Comparison of ENCODE assay signal across 11 cellular contexts in the genomic region with DNA sequence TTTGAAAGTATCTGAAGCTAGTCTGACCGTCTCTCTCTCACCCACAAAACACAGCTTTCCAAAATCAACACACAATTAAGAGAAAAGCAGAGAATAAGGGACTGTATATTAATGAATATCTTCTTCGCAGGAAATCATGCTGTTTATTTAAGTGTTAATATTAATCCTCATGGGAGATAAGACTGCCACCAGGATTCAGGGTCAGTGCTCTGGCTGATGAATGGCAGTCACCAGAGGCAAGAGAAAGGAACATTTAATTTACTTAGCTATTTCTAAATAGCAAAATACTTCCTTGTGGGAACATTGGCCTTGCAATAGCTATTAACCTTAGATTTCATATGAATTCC. TPM values are rescaled to one million over a fixed set of nuclear protein-coding genes. Genes with fewer than 3 reads are reported as not detected.
DNase-seq lines count a peak whose midpoint lies in the region; ATAC-seq and TF ChIP-seq lines count a peak whose summit lies in the region.
"Had no signal": no experiment of that assay in that cellular context is flagged by ENCODE, and none has a peak within 500 bp of the region (broad histone marks: within the 10 kb centered on the region; RNA-seq: fewer than 3 reads in every experiment).

No MANE protein-coding gene starts in this region.

- TF ChIP-seq CTCF in C4-2B (conservative IDR thresholded peaks at IDR 0.05), result no peak
- no peak for TF ChIP-seq CTCF in breast epithelium (IDR thresholded peaks at IDR 0.05)

- H3K4me1 ChIP-seq in breast epithelium (peaks cover 0 to 21% of the 10 kb centered on the region in 2 donors), GM23248 (ENCODE audit: insufficient read depth) (peaks cover 21% of the 10 kb centered on the region)

- H3K4me3 ChIP-seq in breast epithelium, result peak overlapping the region in 2 of 3 donors; percentile 11 to 40
- H3K4me3 ChIP-seq in GM23248, result no peak overlapping the region

- no peaks in the 10 kb centered on the region for H3K9me2 ChIP-seq in GM23248 (ENCODE audit: insufficient read depth)

- POLR2A ChIA-PET in naive thymus-derived CD8-positive, alpha-beta T cell (lab: Charles Lee), result no interaction called here

- H3K9me3 ChIP-seq in breast epithelium, result no peaks in the 10 kb centered on the region
- H3K9me3 ChIP-seq in GM23248 (ENCODE audit: low read depth), result no peaks in the 10 kb centered on the region

- in situ Hi-C loops in GM23248 (cut with MboI), result no loop called here

- H3K27me3 ChIP-seq in breast epithelium (no peaks in the 10 kb centered on the region), GM23248 (replicated peaks; ENCODE audit: insufficient read depth) (no peaks in the 10 kb centered on the region)
- H3K27me3 ChIP-seq: dorsolateral prefrontal cortex had no signal

- no peak for TF ChIP-seq EP300 in Ishikawa (IDR thresholded peaks at IDR 0.05; ENCODE audit: borderline replicate concordance)

- H3K4me1 Mint-ChIP-seq in naive thymus-derived CD8-positive, alpha-beta T cell, result peaks cover 29 to 55% (median 53%) of the 10 kb centered on the region in 4 donors

- intact Hi-C loops in breast epithelium (cut with DNase I; ENCODE audit: low total_unique reads), result no loop called here

- peaks cover 63% of the 10 kb centered on the region for H3K79me2 ChIP-seq in GM23248 (ENCODE audit: insufficient read depth)

- H2AFZ ChIP-seq in GM23248, result no peak overlapping the region

- peaks cover 0 to 27% (median 9%) of the 10 kb centered on the region in 3 donors for H3K36me3 Mint-ChIP-seq in naive thymus-derived CD8-positive, alpha-beta T cell

- no peak overlapping the region for H3K9ac ChIP-seq in GM23248

- peak overlapping the region; percentile 89 to 100 (median 92) for H3K27ac Mint-ChIP-seq in naive thymus-derived CD8-positive, alpha-beta T cell

- peaks cover 0 to 6% (median 0%) of the 10 kb centered on the region in 5 donors for H3K27me3 Mint-ChIP-seq in naive thymus-derived CD8-positive, alpha-beta T cell

- no peaks in the 10 kb centered on the region for H3F3A ChIP-seq in GM23248 (ENCODE audit: insufficient read depth)

- no peak for ATAC-seq in naive thymus-derived CD8-positive, alpha-beta T cell
- ATAC-seq in HG02970 (IDR thresholded peaks at IDR 0.05; ENCODE audit: low FRiP score, unreplicated experiment) (no peak), HG03342 (IDR thresholded peaks at IDR 0.05; ENCODE audit: unreplicated experiment) (no peak)
- ATAC-seq: Right ventricle myocardium inferior had no signal

- H3K36me3 ChIP-seq in breast epithelium, result no peaks in the 10 kb centered on the region
- peaks cover 6% of the 10 kb centered on the region for H3K36me3 ChIP-seq in GM23248 (ENCODE audit: low read depth)

- H3K27ac ChIP-seq in C4-2B (peak overlapping the region; percentile 75; the same call in 1 of the 2 replicates), breast epithelium (peak overlapping the region; percentile 98 to 99), GM23248 (no peak overlapping the region)

- H3K4me3 Mint-ChIP-seq in naive thymus-derived CD8-positive, alpha-beta T cell, result peak overlapping the region; percentile 55 to 97 (median 84)

- no peak for TF ChIP-seq RAD21 in Ishikawa (IDR thresholded peaks at IDR 0.05; ENCODE audit: low read depth)

- H4K20me1 ChIP-seq in GM23248 (ENCODE audit: insufficient read depth), result no peaks in the 10 kb centered on the region

- DNase-seq in breast epithelium (ENCODE audit: low spot score in 2 of 2) (no peak), GM23248 (no peak), germinal center (ENCODE audit: low spot score) (no peak)
- no peak for DNase-seq in naive thymus-derived CD8-positive, alpha-beta T cell
- DNase-seq: dorsolateral prefrontal cortex, NCI-H1105 treated with DMSO at 0.1 percent for 48 hours had no signal

- no peaks in the 10 kb centered on the region for H3K9me3 Mint-ChIP-seq in naive thymus-derived CD8-positive, alpha-beta T cell

- 96 to 98% methylated on average over 2 of the region's 2 CpGs for WGBS in GM23248 (ENCODE audit: low coverage in 1 of 2, low lambda C conversion rate in 2 of 2, missing lambda C conversion rate in 2 of 2), 2 experiments

- no peak for TF ChIP-seq POLR2A in breast epithelium (IDR thresholded peaks at IDR 0.05)

- H3K4me2 ChIP-seq in GM23248 (ENCODE audit: unreplicated experiment), result no peak overlapping the region

TF ChIP-seq in Ishikawa, 13 proteins besides CTCF, POLR2A, EP300 and RAD21:
- TF ChIP-seq NFIC (IDR thresholded peaks at IDR 0.05), result 0 out of 2 replicates have a peak, but pooled peaks have one; percentile 5
- no peak; the same call in 1 of the 2 replicates for TF ChIP-seq FOXM1 (IDR thresholded peaks at IDR 0.05; ENCODE audit: borderline replicate concordance, low read depth)

RNA-seq across cellular contexts. Expression of gene SCYL3, which starts 2.2 kb away (rescaled TPM):
- 10 to 100 TPM in 2 of 3 donors, 1 to 10 TPM in 1; 9.1 to 33.7 (median 17.4) TPM for total RNA-seq in breast epithelium
- total RNA-seq in naive thymus-derived CD8-positive, alpha-beta T cell, result 10 to 100 TPM; 18.0 to 19.9 TPM
- polyA plus RNA-seq in naive thymus-derived CD8-positive, alpha-beta T cell, result 10 to 100 TPM; 10.1 to 14.8 (median 14.7) TPM
- 7.6 and 10.2 TPM in 2 replicates for total RNA-seq in GM23248 (2014; rRNA removed; shearing (Covaris generic))
- 4.5 and 5.8 TPM in 2 replicates for polyA plus RNA-seq in GM23248 (2016; fragmentation: Nextera tagmentation; extraction: Ambion mirVana)
